28 cellular contexts compared by ENCODE assay signal in genomic region chr15:56877591-56877990, GRCh38. TPM values are rescaled to one million over a fixed set of nuclear protein-coding genes. Genes with fewer than 3 reads are reported as not detected.
DNase-seq lines count a peak whose midpoint lies in the region; ATAC-seq, FAIRE-seq and TF ChIP-seq lines count a peak whose summit lies in the region.
"Had no signal": no experiment of that assay in that cellular context is flagged by ENCODE, and none has a peak within 500 bp of the region (broad histone marks: within the 10 kb centered on the region; RNA-seq: fewer than 3 reads in every experiment).

No MANE protein-coding gene starts in this region.

- TF ChIP-seq RAD21 in K562 (CRISPR knock-in tag; conservative IDR thresholded peaks at IDR 0.05 in 1 of 2, IDR thresholded peaks at IDR 0.05 in 1 of 2) = no peak

- no peaks in the 10 kb centered on the region for H3K9me1 ChIP-seq in K562 (ENCODE audit: control insufficient read depth, insufficient read depth, low read length)

- peaks cover 3% of the 10 kb centered on the region for H3K27me3 Mint-ChIP-seq in glutamatergic neuron (ENCODE audit: unreplicated experiment)
- H3K27me3 Mint-ChIP-seq: brain had no signal

- ATAC-seq in K562 = no peak
- ATAC-seq: natural killer cell, Panc1, pancreas, right cardiac atrium had no signal

- H3K4me3 Mint-ChIP-seq in glutamatergic neuron (ENCODE audit: unreplicated experiment) = no peak overlapping the region
- H3K4me3 Mint-ChIP-seq: activated naive CD8-positive, alpha-beta T cell treated with anti-CD3 and anti-CD28 coated beads, Interleukin-2, amount 10 ng/mL, durations not matched to agents 7 days and 5 days; brain; natural killer cell had no signal

- H3K36me3 Mint-ChIP-seq in glutamatergic neuron (ENCODE audit: unreplicated experiment) = no peaks in the 10 kb centered on the region
- H3K36me3 Mint-ChIP-seq: activated naive CD8-positive, alpha-beta T cell treated with anti-CD3 and anti-CD28 coated beads, Interleukin-2, amount 10 ng/mL, durations not matched to agents 7 days and 5 days; brain; natural killer cell had no signal

- intact Hi-C loops in K562 (cut with micrococcal nuclease) = no loop called here

- no peak for TF ChIP-seq POLR2A in K562 (conservative IDR thresholded peaks at IDR 0.05)

- DNase-seq in GM19239 (ENCODE audit: insufficient read length, low spot score) = no peak
- peak; percentile 15 for DNase-seq in NOMO-1 treated with dmso at 0.1 percent for 144 hours (lab: John Stamatoyannopoulos, UW; ENCODE audit: unreplicated experiment)
- DNase-seq in K562 (ENCODE audit: extremely low read depth in 1 of 4, low spot score in 3 of 4) = no peak
- DNase-seq in NCI-H1048 (lab: John Stamatoyannopoulos, UW) = no peak
- no peak for DNase-seq in activated CD8-positive, alpha-beta memory T cell treated with anti-CD3 and anti-CD28 coated beads for 24 hours
- no peak for DNase-seq in glutamatergic neuron
- no peak for DNase-seq in effector CD4-positive, alpha-beta T cell
- DNase-seq: activated CD4-positive, alpha-beta T cell treated with anti-CD3 and anti-CD28 coated beads for 48 hours; activated naive CD8-positive, alpha-beta T cell treated with anti-CD3 and anti-CD28 coated beads, Interleukin-2, amount 10 ng/mL, durations not matched to agents 7 days and 5 days; Calu3; kidney glomerular epithelial cell; mesendoderm; natural killer cell; NCI-H1694; NCI-H748 treated with DMSO at 0.1 percent for 48 hours; pancreas; right cardiac atrium; stimulated activated CD4-positive, alpha-beta T cell treated with anti-CD3 and anti-CD28 coated beads, Interleukin-15, amount 100 ng/mL, for 24 hours; T1000 had no signal

- 58% methylated on average over 3 of the region's 3 CpGs for WGBS in K562 (ENCODE audit: insufficient coverage, low coverage, missing lambda C conversion rate)

- H3K9me3 ChIP-seq in K562 (replicated peaks; ENCODE audit: control insufficient read depth, insufficient read depth, low read depth, low read length) (no peaks in the 10 kb centered on the region), neutrophil (no peaks in the 10 kb centered on the region)
- H3K9me3 ChIP-seq: pancreas, suprapubic skin had no signal

- H3K79me2 ChIP-seq in K562 (ENCODE audit: control insufficient read depth, insufficient read depth, low read length) = no peaks in the 10 kb centered on the region

- no peak for TF ChIP-seq CTCF in K562 (IDR thresholded peaks at IDR 0.05 in 2 of 3, conservative IDR thresholded peaks at IDR 0.05 in 1 of 3; ENCODE audit: insufficient read depth in 2 of 3, low read depth in 1 of 3, low read length in 3 of 3)
- no peak for TF ChIP-seq CTCF in neutrophil (IDR thresholded peaks at IDR 0.05)
- no peak for TF ChIP-seq CTCF in glutamatergic neuron (IDR thresholded peaks at IDR 0.05; ENCODE audit: partially characterized antibody, unreplicated experiment)

- H3K27ac ChIP-seq in K562 (ENCODE audit: extremely low read depth, low read depth, low read length) = no peak overlapping the region
- peak overlapping the region; percentile 67 for H3K27ac ChIP-seq in neutrophil
- H3K27ac ChIP-seq: coronary artery, pancreas, SK-N-MC, suprapubic skin had no signal

- peaks cover 3% of the 10 kb centered on the region for H3K9me3 Mint-ChIP-seq in glutamatergic neuron (ENCODE audit: unreplicated experiment)
- H3K9me3 Mint-ChIP-seq: activated naive CD8-positive, alpha-beta T cell treated with anti-CD3 and anti-CD28 coated beads, Interleukin-2, amount 10 ng/mL, durations not matched to agents 7 days and 5 days; brain; natural killer cell had no signal

- no peaks in the 10 kb centered on the region; a peak in 1 of 5 replicates for H3K4me1 ChIP-seq in K562 (replicated peaks in 1 of 2; ENCODE audit: control insufficient read depth in 2 of 2, insufficient read depth in 2 of 2, low read length in 2 of 2)
- peaks cover 12 to 14% of the 10 kb centered on the region in 2 experiments for H3K4me1 ChIP-seq in neutrophil (ENCODE audit: control insufficient read depth in 1 of 2, insufficient read depth in 1 of 2, low read depth in 1 of 2, low read length in 1 of 2)
- H3K4me1 ChIP-seq: suprapubic skin had no signal

- H3K4me2 ChIP-seq in K562 (ENCODE audit: insufficient read depth, low read length) = no peak overlapping the region

- H3K4me3 ChIP-seq in K562 = no peak overlapping the region
- no peak overlapping the region for H3K4me3 ChIP-seq in neutrophil (ENCODE audit: low read depth in 1 of 2, low read length in 1 of 2)
- H3K4me3 ChIP-seq: coronary artery, pancreas, SK-N-MC, suprapubic skin had no signal

- CTCF ChIA-PET in K562 (lab: Yijun Ruan, JAX; ENCODE audit: low intra/inter-chr PET ratio) = interaction anchor here (0.7 kb wide), 1 partner anchor 19 kb away, joined by 5 read pairs; no protein-coding TSS in a partner anchor

- H3K4me1 Mint-ChIP-seq in glutamatergic neuron (ENCODE audit: low read depth, unreplicated experiment) = peaks cover 6% of the 10 kb centered on the region
- H3K4me1 Mint-ChIP-seq: activated naive CD8-positive, alpha-beta T cell treated with anti-CD3 and anti-CD28 coated beads, Interleukin-2, amount 10 ng/mL, durations not matched to agents 7 days and 5 days; natural killer cell had no signal

- BruUV-seq in K562 (replicated peaks; lab: Mats Ljungman, UMichigan) = no TSS peak

- no peaks in the 10 kb centered on the region for H3K36me3 ChIP-seq in K562 (ENCODE audit: control insufficient read depth, insufficient read depth, low read length)
- H3K36me3 ChIP-seq in neutrophil = no peaks in the 10 kb centered on the region
- H3K36me3 ChIP-seq: pancreas, suprapubic skin had no signal

- POLR2A ChIA-PET in K562 (lab: Yijun Ruan, JAX) = no interaction called here

- H4K20me1 ChIP-seq in K562 (replicated peaks; ENCODE audit: control insufficient read depth, insufficient read depth, low read length) = no peaks in the 10 kb centered on the region

- H2AFZ ChIP-seq in K562 (ENCODE audit: low read depth, low read length) = no peak overlapping the region

- H3K9ac ChIP-seq in K562 (ENCODE audit: insufficient read depth in 1 of 2, low read depth in 2 of 2, low read length in 2 of 2) = no peak overlapping the region

- H3K27ac Mint-ChIP-seq in glutamatergic neuron (ENCODE audit: unreplicated experiment) = no peak overlapping the region
- H3K27ac Mint-ChIP-seq: activated naive CD8-positive, alpha-beta T cell treated with anti-CD3 and anti-CD28 coated beads, Interleukin-2, amount 10 ng/mL, durations not matched to agents 7 days and 5 days; brain; natural killer cell had no signal

- in situ Hi-C loops in K562 (cut with MboI) = no loop called here

- peak; percentile 64 for FAIRE-seq in GM19239 (lab: Jason Lieb, UNC)
- FAIRE-seq in K562 (lab: Jason Lieb, UNC) = no peak
- FAIRE-seq: endothelial cell of umbilical vein, frontal cortex, pancreas, urothelium cell line had no signal

- TF ChIP-seq EP300 in K562 (IDR thresholded peaks at IDR 0.05; ENCODE audit: low read length) = no peak

- no peaks in the 10 kb centered on the region for H3K27me3 ChIP-seq in K562 (ENCODE audit: control insufficient read depth in 2 of 2, insufficient read depth in 2 of 2, low read length in 2 of 2)
- H3K27me3 ChIP-seq in neutrophil = no peaks in the 10 kb centered on the region
- H3K27me3 ChIP-seq: pancreas, suprapubic skin had no signal

TF ChIP-seq in K562, 482 proteins besides CTCF, POLR2A, EP300 and RAD21:
- TF ChIP-seq NEUROD1 (IDR thresholded peaks at IDR 0.05; ENCODE audit: borderline replicate concordance, low read depth, low read length, partially characterized antibody) = no peak
- 0 out of 2 replicates have a peak, but pooled peaks have one; percentile 28 for TF ChIP-seq CEBPB (tag; IDR thresholded peaks at IDR 0.05)

RNA-seq across cellular contexts. Expression of gene TCF12, which starts 40.9 kb away (rescaled TPM):
- total RNA-seq in K562 (2011; cell fraction: chromatin; rRNA removed; ENCODE audit: low replicate concordance) = 177 and 194 TPM in 2 replicates
- 37.9 and 49.0 TPM in 2 replicates for total RNA-seq in K562 (2011; cell fraction: nucleolus; rRNA removed)
- 77.7 and 107 TPM in 2 replicates for total RNA-seq in K562 (2011; cell fraction: nucleoplasm; rRNA removed)
- total RNA-seq in K562 (2014; rRNA removed) = 132 and 141 TPM in 2 replicates
- total RNA-seq in K562 (2014; rRNA removed; fragmentation: Illumina TruSeq; extraction: Trizol) = 49.6 and 59.4 TPM in 2 replicates
- 50.3 and 52.9 TPM in 2 replicates for total RNA-seq in K562 (2015; rRNA removed; fragmentation: Illumina TruSeq; extraction: Trizol)
- 76.5 and 78.4 TPM in 2 replicates for total RNA-seq in K562 (2021)
- 66.8 and 75.1 TPM in 2 replicates for polyA plus RNA-seq in K562 (2011; rRNA removed)
- 67.8 and 76.1 TPM in 2 replicates for polyA plus RNA-seq in K562 (2011; cell fraction: cytosol; rRNA removed)
- polyA plus RNA-seq in K562 (2011; cell fraction: nucleus; rRNA removed) = 104 and 117 TPM in 2 replicates
- 28.6 and 33.8 TPM in 2 replicates for polyA plus RNA-seq in K562 (2012)
- polyA plus RNA-seq in K562 (2014; fragmentation: Illumina TruSeq; extraction: Trizol) = 57.4 and 72.5 TPM in 2 replicates
- 10 to 100 TPM; 10.5 to 12.9 TPM for polyA plus RNA-seq in K562 (2014; fragmentation: Nextera tagmentation; extraction: Ambion mirVana)
- 22.4 and 23.5 TPM in 2 replicates for polyA plus RNA-seq in K562 (2014; rRNA removed)
- polyA minus RNA-seq in K562 (2011; rRNA and poly(A)+ RNA removed) = 80.0 and 109 TPM in 2 replicates
- 48.3 and 64.8 TPM in 2 replicates for polyA minus RNA-seq in K562 (2011; cell fraction: cytosol; rRNA and poly(A)+ RNA removed)
- 74.5 and 100 TPM in 2 replicates for polyA minus RNA-seq in K562 (2011; cell fraction: nucleus; rRNA and poly(A)+ RNA removed)
- total RNA-seq in glutamatergic neuron (ENCODE audit: unreplicated experiment) = 140 TPM
